Comparison of ENCODE assay signal across 8 cellular contexts in the genomic region with DNA sequence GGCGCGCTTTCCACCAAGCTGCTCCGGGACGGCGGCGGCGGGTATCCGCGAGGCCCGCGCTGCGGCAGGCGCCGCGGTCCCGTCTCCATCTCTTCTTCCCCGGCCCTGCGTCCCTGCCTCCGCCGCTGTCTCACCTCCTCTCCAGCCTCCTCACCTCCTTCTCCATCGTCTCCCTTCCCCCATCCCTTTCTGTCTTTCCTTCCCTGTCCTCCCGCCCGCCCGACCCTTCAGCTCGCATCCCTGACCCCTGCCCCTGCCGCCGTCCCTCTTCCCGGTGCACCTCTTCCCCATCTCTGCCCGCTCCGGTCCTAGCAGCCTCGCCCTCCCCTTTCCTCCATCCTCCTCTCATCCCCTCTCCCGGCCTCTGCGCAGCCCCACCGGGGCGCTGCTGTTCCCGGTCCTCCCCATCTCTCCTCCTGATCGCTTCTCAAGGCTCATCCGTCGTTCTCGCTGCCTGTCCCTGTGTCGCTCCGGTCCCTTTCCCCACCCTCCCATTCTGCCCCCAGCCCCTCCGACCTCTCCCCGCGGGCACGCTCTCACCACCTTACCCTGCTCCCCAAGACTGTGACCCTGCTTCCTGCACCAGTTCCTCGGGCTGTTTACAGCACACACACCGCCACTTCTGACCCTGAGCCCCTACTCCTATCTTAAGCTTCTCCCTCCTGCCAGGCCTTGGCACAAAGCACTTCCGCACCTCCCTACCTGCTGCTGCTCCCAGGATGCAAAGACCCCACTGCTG. TPM values are rescaled to one million over a fixed set of nuclear protein-coding genes. Genes with fewer than 3 reads are reported as not detected.
DNase-seq lines count a peak whose midpoint lies in the region; ATAC-seq and TF ChIP-seq lines count a peak whose summit lies in the region.

No MANE protein-coding gene starts in this region.

- H3K27ac ChIP-seq in CD8-positive, alpha-beta T cell (ENCODE audit: low read depth, low read length), result peak overlapping the region; percentile 99
- H3K27ac ChIP-seq in PC-9 (no peak overlapping the region), aorta (ENCODE audit: low read depth in 1 of 2, low read length in 2 of 2) (no peak overlapping the region)

- H3K4me3 ChIP-seq in CD8-positive, alpha-beta T cell (ENCODE audit: low read depth, low read length), result peak overlapping the region; percentile 87
- peak overlapping the region; percentile 85; the same call in 1 of the 2 replicates for H3K4me3 ChIP-seq in PC-9
- peak overlapping the region; percentile 70 for H3K4me3 ChIP-seq in mononuclear cell (ENCODE audit: low read length)
- H3K4me3 ChIP-seq in aorta (ENCODE audit: low read length in 2 of 2), result peak overlapping the region; percentile 14 to 44

- H3K4me1 Mint-ChIP-seq in CD8-positive, alpha-beta T cell (ENCODE audit: low read depth), result peaks cover 36% of the 10 kb centered on the region
- peaks cover 58% of the 10 kb centered on the region for H3K4me1 Mint-ChIP-seq in central memory CD8-positive, alpha-beta T cell

- peak overlapping the region; percentile 91 for H3K4me2 ChIP-seq in PC-9

- H3K79me2 ChIP-seq in PC-9 (ENCODE audit: low read depth), result peaks cover 8% of the 10 kb centered on the region; the same call in 1 of the 2 replicates

- peaks cover 35% of the 10 kb centered on the region for H3K4me1 ChIP-seq in CD8-positive, alpha-beta T cell (ENCODE audit: insufficient read depth, low read length)
- H3K4me1 ChIP-seq in PC-9 (replicated peaks; ENCODE audit: insufficient read depth), result 0 out of 2 replicates have a peak, but pooled peaks cover 4% of the 10 kb centered on the region
- H3K4me1 ChIP-seq in mononuclear cell (ENCODE audit: insufficient read depth, low read length), result peaks cover 35% of the 10 kb centered on the region
- H3K4me1 ChIP-seq in aorta (ENCODE audit: control insufficient read depth in 1 of 2, insufficient read depth in 2 of 2, low read length in 2 of 2), result no peaks in the 10 kb centered on the region

- no peaks in the 10 kb centered on the region for H3K9me2 ChIP-seq in PC-9 (ENCODE audit: insufficient read depth)

- no peaks in the 10 kb centered on the region for H4K20me1 ChIP-seq in PC-9 (ENCODE audit: insufficient read depth)

- H3K9me3 Mint-ChIP-seq in CD8-positive, alpha-beta T cell, result no peaks in the 10 kb centered on the region
- H3K9me3 Mint-ChIP-seq in central memory CD8-positive, alpha-beta T cell, result no peaks in the 10 kb centered on the region

- peak in 2 of 7 experiments; percentile 27 to 30 for DNase-seq in CD8-positive, alpha-beta T cell
- DNase-seq in PC-9 (no peak), aorta (peak; percentile 47 to 72), NCI-H187 (lab: John Stamatoyannopoulos, UW) (no peak)
- no peak for DNase-seq in central memory CD8-positive, alpha-beta T cell (ENCODE audit: low spot score in 2 of 2)

- intact Hi-C loops in CD8-positive, alpha-beta T cell (cut with DNase I, micrococcal nuclease), result loop anchor here (1.0 to 10.0 kb wide), 7 partner anchors 33 to 792 kb away; partner anchors contain the start of genes ACOT7 (in 1 of the 2), CAMTA1 (in 1 of the 2), ICMT (in 1 of the 2) and KLHL21 (in 1 of the 2)
- intact Hi-C loops in PC-9 (cut with micrococcal nuclease; ENCODE audit: unreplicated experiment) (loop anchor here (1.0 to 5.0 kb wide), 2 partner anchors 33 to 244 kb away; partner anchors contain the start of gene ICMT), aorta (cut with DNase I) (loop anchor here in 1 of 2 donors (10.0 kb wide), 1 partner anchor 212 kb away; the partner anchor contains the start of gene RNF207)

- WGBS in aorta, 2 donors, result 1 to 2% methylated on average over 28 to 49 of the region's 49 CpGs

- peak overlapping the region; percentile 74 for H2AFZ ChIP-seq in PC-9

- no peak for ATAC-seq in CD8-positive, alpha-beta T cell
- ATAC-seq in GM21529 (IDR thresholded peaks at IDR 0.05; ENCODE audit: unreplicated experiment) (peak; percentile 8), aorta (ENCODE audit: low FRiP score) (no peak), HG03039 (IDR thresholded peaks at IDR 0.05; ENCODE audit: unreplicated experiment) (no peak)
- ATAC-seq in central memory CD8-positive, alpha-beta T cell (replicated peaks; ENCODE audit: extremely low read depth, poor library complexity, severe bottlenecking), result no peak

- no peak for TF ChIP-seq CTCF in CD8-positive, alpha-beta T cell (IDR thresholded peaks at IDR 0.05)
- no peak for TF ChIP-seq CTCF in PC-9 (conservative IDR thresholded peaks at IDR 0.05)

- peaks cover 9% of the 10 kb centered on the region for H3K36me3 Mint-ChIP-seq in CD8-positive, alpha-beta T cell
- H3K36me3 Mint-ChIP-seq in central memory CD8-positive, alpha-beta T cell (ENCODE audit: insufficient read depth), result peaks cover 18% of the 10 kb centered on the region

- no peaks in the 10 kb centered on the region for H3K36me3 ChIP-seq in CD8-positive, alpha-beta T cell (ENCODE audit: insufficient read depth, low read length)
- H3K36me3 ChIP-seq in PC-9 (ENCODE audit: low read depth) (no peaks in the 10 kb centered on the region), aorta (ENCODE audit: control insufficient read depth in 1 of 2, insufficient read depth in 2 of 2, low read length in 1 of 2) (no peaks in the 10 kb centered on the region)

- H3K9me3 ChIP-seq in CD8-positive, alpha-beta T cell (ENCODE audit: low read length), result no peaks in the 10 kb centered on the region
- H3K9me3 ChIP-seq in PC-9 (ENCODE audit: insufficient read depth, low read depth), result no peaks in the 10 kb centered on the region
- no peaks in the 10 kb centered on the region for H3K9me3 ChIP-seq in mononuclear cell (ENCODE audit: low read depth, low read length)
- no peaks in the 10 kb centered on the region for H3K9me3 ChIP-seq in aorta (ENCODE audit: control insufficient read depth, low read length)

- BruUV-seq in PC-9 (replicated peaks; lab: Mats Ljungman, UMichigan), result no TSS peak

- H3K27me3 ChIP-seq in CD8-positive, alpha-beta T cell (ENCODE audit: insufficient read depth, low read length), result no peaks in the 10 kb centered on the region
- no peaks in the 10 kb centered on the region for H3K27me3 ChIP-seq in PC-9 (ENCODE audit: insufficient read depth, low read depth)
- no peaks in the 10 kb centered on the region for H3K27me3 ChIP-seq in mononuclear cell (ENCODE audit: insufficient read depth, low read length)
- no peaks in the 10 kb centered on the region for H3K27me3 ChIP-seq in aorta (ENCODE audit: control insufficient read depth in 1 of 2, insufficient read depth in 2 of 2, low read length in 1 of 2)

- no peaks in the 10 kb centered on the region for H3F3A ChIP-seq in PC-9 (ENCODE audit: insufficient read depth, low read depth)

- CTCF ChIA-PET in CD8-positive, alpha-beta T cell (lab: Charles Lee), result interaction anchor here (0.5 to 3.1 kb wide), 4 partner anchors 32 to 40 kb away, joined by 3 to 11 read pairs (median 4); no protein-coding TSS in a partner anchor
- CTCF ChIA-PET in PC-9 (lab: Charles Lee), result no interaction called here

- POLR2A ChIA-PET in CD8-positive, alpha-beta T cell (lab: Charles Lee), result interaction anchor here (0.7 to 3.0 kb wide), 6 partner anchors 9 to 42 kb away, joined by 3 to 32 read pairs (median 3); no protein-coding TSS in a partner anchor
- POLR2A ChIA-PET in PC-9 (lab: Charles Lee; ENCODE audit: unreplicated experiment), result interaction anchor here (0.6 to 0.7 kb wide), 2 partner anchors 214 to 867 kb away, joined by 3 to 4 read pairs; no protein-coding TSS in a partner anchor

- peak overlapping the region; percentile 93 for H3K27ac Mint-ChIP-seq in CD8-positive, alpha-beta T cell
- H3K27ac Mint-ChIP-seq in central memory CD8-positive, alpha-beta T cell (ENCODE audit: low read depth), result peak overlapping the region; percentile 93

- H3K4me3 Mint-ChIP-seq in CD8-positive, alpha-beta T cell, result peak overlapping the region; percentile 96
- peak overlapping the region; percentile 88 for H3K4me3 Mint-ChIP-seq in central memory CD8-positive, alpha-beta T cell

- H3K27me3 Mint-ChIP-seq in CD8-positive, alpha-beta T cell (ENCODE audit: low read depth), result no peaks in the 10 kb centered on the region
- H3K27me3 Mint-ChIP-seq in central memory CD8-positive, alpha-beta T cell, result no peaks in the 10 kb centered on the region

RNA-seq across cellular contexts. Expression of gene NPHP4, which starts 0.8 kb away (rescaled TPM):
- total RNA-seq in CD8-positive, alpha-beta T cell, result 1 to 10 TPM; 3.1 to 3.7 TPM
- 17.9 and 21.5 TPM in 2 replicates for total RNA-seq in PC-9 (2021)
- 2.7 TPM for total RNA-seq in mononuclear cell
- 10 to 100 TPM in 1 of 2 donors, 1 to 10 TPM in 1; 7.8 to 15.1 TPM for total RNA-seq in aorta
- polyA plus RNA-seq in aorta, result 1 to 10 TPM; 2.4 to 4.8 TPM

RNA-seq across cellular contexts. Expression of gene KCNAB2, which starts 52.7 kb away (rescaled TPM):
- 100 to 1,000 TPM; 152 to 163 TPM for total RNA-seq in CD8-positive, alpha-beta T cell
- total RNA-seq in PC-9 (2021), result 19.6 and 21.4 TPM in 2 replicates
- total RNA-seq in mononuclear cell, result 66.3 TPM
- 10 to 100 TPM; 17.1 to 36.2 TPM for total RNA-seq in aorta
- polyA plus RNA-seq in aorta, result 1 to 10 TPM; 5.5 to 6.6 TPM

Comparison
In these comparisons a context has a peak if more than half of its experiments do, and no peak if none do; other contexts are left out.
1. DNase-seq: peak in aorta (2 of 2); none in PC-9 (0 of 2), central memory CD8-positive, alpha-beta T cell (0 of 2) and NCI-H187 (0 of 2).
2. H3K4me3 ChIP-seq: peak in every context shown above with its lines; median percentile 87 in CD8-positive, alpha-beta T cell; 85 in PC-9; 70 in mononuclear cell; 29 in aorta.